In genomic region chr1:84988588-84988987, GRCh38 we compare ENCODE assay signal across 9 cellular contexts. TPM values are rescaled to one million over a fixed set of nuclear protein-coding genes. Genes with fewer than 3 reads are reported as not detected.
DNase-seq lines count a peak whose midpoint lies in the region; ATAC-seq and TF ChIP-seq lines count a peak whose summit lies in the region.
"Had no signal": no experiment of that assay in that cellular context is flagged by ENCODE, and none has a peak within 500 bp of the region (broad histone marks: within the 10 kb centered on the region; RNA-seq: fewer than 3 reads in every experiment).

No MANE protein-coding gene starts in this region.

- no peak overlapping the region for H2AFZ ChIP-seq in osteoblast (ENCODE audit: low read length)

- no peaks in the 10 kb centered on the region for H3K36me3 ChIP-seq in osteoblast (ENCODE audit: insufficient read depth, low read length)

- peak; percentile 77 for ATAC-seq in GM18870 (IDR thresholded peaks at IDR 0.05; ENCODE audit: unreplicated experiment)
- peak; percentile 67 for ATAC-seq in GM21576 (IDR thresholded peaks at IDR 0.05; ENCODE audit: unreplicated experiment)
- ATAC-seq in HG03432 (IDR thresholded peaks at IDR 0.05; ENCODE audit: unreplicated experiment): peak; percentile 73
- ATAC-seq: body of pancreas had no signal

- no peaks in the 10 kb centered on the region for H3K4me1 ChIP-seq in osteoblast (ENCODE audit: insufficient read depth, low read length)
- H3K4me1 ChIP-seq: body of pancreas had no signal

- peak; percentile 40 for DNase-seq in germinal center (ENCODE audit: low spot score)
- DNase-seq in osteoblast (ENCODE audit: insufficient read length, low spot score, missing footprints): no peak
- no peak for DNase-seq in posterior cingulate gyrus
- DNase-seq in SW480 (ENCODE audit: low spot score): no peak
- DNase-seq: body of pancreas had no signal

- no peak for TF ChIP-seq CTCF in osteoblast (IDR thresholded peaks at IDR 0.05; ENCODE audit: extremely low read depth, low read depth, low read length)

- H3K4me3 ChIP-seq in osteoblast (ENCODE audit: insufficient read depth, low read length): no peak overlapping the region
- H3K4me3 ChIP-seq: body of pancreas had no signal

- intact Hi-C loops in posterior cingulate gyrus (cut with DNase I): no loop called here

- H3K9me3 ChIP-seq in osteoblast (ENCODE audit: low read depth, low read length): no peaks in the 10 kb centered on the region
- H3K9me3 ChIP-seq: body of pancreas had no signal

- H3K79me2 ChIP-seq in osteoblast (ENCODE audit: insufficient read depth, low read length): no peaks in the 10 kb centered on the region

- H3K4me2 ChIP-seq in osteoblast (ENCODE audit: insufficient read depth, low read length): no peak overlapping the region

- peaks cover 16% of the 10 kb centered on the region for H3K27me3 ChIP-seq in osteoblast (ENCODE audit: insufficient read depth, low read length)
- H3K27me3 ChIP-seq: body of pancreas had no signal

- H3K27ac ChIP-seq in osteoblast (ENCODE audit: low read depth, low read length): no peak overlapping the region
- H3K27ac ChIP-seq: body of pancreas had no signal

- no peaks in the 10 kb centered on the region for H4K20me1 ChIP-seq in osteoblast (ENCODE audit: insufficient read depth, low read length)

RNA-seq across cellular contexts. Expression of gene MCOLN2, which starts 8.3 kb away (rescaled TPM):
- total RNA-seq in osteoblast: 0.88 and 1.8 TPM in 2 replicates
- total RNA-seq: body of pancreas, glomerular endothelial cell had no signal

RNA-seq across cellular contexts. Expression of gene MCOLN3, which starts 59.7 kb away (rescaled TPM):
- 4.0 and 4.7 TPM in 2 replicates for total RNA-seq in osteoblast
- total RNA-seq: glomerular endothelial cell had no signal
